Comparison of ENCODE assay signal across 8 cellular contexts in the genomic region with DNA sequence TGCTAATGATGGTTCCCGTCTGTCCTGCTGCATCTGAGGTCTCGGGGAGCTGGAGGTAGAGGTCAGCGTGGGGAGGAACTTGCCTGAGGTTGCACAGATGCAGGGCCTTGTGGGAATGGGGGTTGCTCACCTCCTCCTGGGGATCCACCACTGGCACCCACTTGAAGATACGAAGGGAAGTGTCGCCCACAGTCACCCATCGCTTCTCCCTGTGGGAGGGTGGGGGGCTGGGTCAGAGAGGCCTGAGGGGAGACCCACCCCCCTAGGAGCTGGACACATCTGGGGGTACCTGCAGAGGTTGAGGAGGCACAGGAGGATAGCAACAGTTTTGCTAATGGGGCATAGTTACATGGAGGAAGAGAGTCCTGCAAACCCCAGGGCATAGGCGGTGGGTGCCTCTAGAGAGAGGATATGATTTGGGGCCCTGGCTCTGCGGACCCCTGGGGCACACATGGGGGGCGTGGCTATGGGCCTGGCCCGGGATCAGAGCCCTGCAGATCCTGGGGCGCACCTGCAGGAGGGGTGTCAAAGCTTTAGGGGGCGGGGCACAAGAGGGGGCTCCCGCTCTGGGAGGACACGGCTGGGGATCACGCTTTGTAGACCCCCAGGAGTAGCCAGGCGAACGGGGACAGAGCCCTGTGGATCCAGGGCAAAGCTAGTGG. TPM values are rescaled to one million over a fixed set of nuclear protein-coding genes. Genes with fewer than 3 reads are reported as not detected.
DNase-seq lines count a peak whose midpoint lies in the region; ATAC-seq and TF ChIP-seq lines count a peak whose summit lies in the region.

No MANE protein-coding gene starts in this region.

- H2AFZ ChIP-seq in GM23338: peak overlapping the region; percentile 83; the same call in 1 of the 2 replicates

- TF ChIP-seq CTCF in Calu3 (IDR thresholded peaks at IDR 0.05; ENCODE audit: unreplicated experiment) (no peak), GM23338 (conservative IDR thresholded peaks at IDR 0.05; ENCODE audit: low read depth in 2 of 2) (no peak), esophagus muscularis mucosa (IDR thresholded peaks at IDR 0.05) (no peak), progenitor cell of endocrine pancreas (IDR thresholded peaks at IDR 0.05; ENCODE audit: unreplicated experiment) (no peak)

- H3K27me3 Mint-ChIP-seq in Calu3 (ENCODE audit: unreplicated experiment) (no peaks in the 10 kb centered on the region), GM23338 (ENCODE audit: insufficient read depth, low read depth, poor library complexity) (peaks cover 21% of the 10 kb centered on the region), T-helper 17 cell (no peaks in the 10 kb centered on the region), progenitor cell of endocrine pancreas (no peaks in the 10 kb centered on the region)

- H3K9me3 Mint-ChIP-seq in Calu3 (ENCODE audit: low read depth, unreplicated experiment): no peaks in the 10 kb centered on the region
- no peaks in the 10 kb centered on the region for H3K9me3 Mint-ChIP-seq in GM23338
- H3K9me3 Mint-ChIP-seq in progenitor cell of endocrine pancreas (ENCODE audit: low read depth): no peaks in the 10 kb centered on the region

- intact Hi-C loops in Calu3 (cut with micrococcal nuclease; ENCODE audit: unreplicated experiment): no loop called here
- intact Hi-C loops in esophagus muscularis mucosa (cut with DNase I): no loop called here

- peaks cover 10% of the 10 kb centered on the region for H3K27me3 ChIP-seq in GM23338 (ENCODE audit: insufficient read depth)
- H3K27me3 ChIP-seq in esophagus muscularis mucosa: no peaks in the 10 kb centered on the region

- no peak for TF ChIP-seq EP300 in esophagus muscularis mucosa (IDR thresholded peaks at IDR 0.05)

- no peaks in the 10 kb centered on the region for H4K20me1 ChIP-seq in GM23338 (replicated peaks; ENCODE audit: insufficient read depth)

- no peak for TF ChIP-seq POLR2A in esophagus muscularis mucosa (IDR thresholded peaks at IDR 0.05; ENCODE audit: low read depth)

- BruUV-seq in Calu3 (replicated peaks; lab: Mats Ljungman, UMichigan): no TSS peak

- H3K36me3 Mint-ChIP-seq in Calu3 (ENCODE audit: insufficient read depth, unreplicated experiment) (peaks cover 62% of the 10 kb centered on the region), GM23338 (ENCODE audit: low read depth) (peaks cover 16% of the 10 kb centered on the region), T-helper 17 cell (ENCODE audit: low read depth) (peaks cover 5% of the 10 kb centered on the region), progenitor cell of endocrine pancreas (ENCODE audit: insufficient read depth) (peaks cover 14% of the 10 kb centered on the region)

- no peaks in the 10 kb centered on the region for H3K36me3 ChIP-seq in GM23338 (ENCODE audit: insufficient read depth)
- H3K36me3 ChIP-seq in esophagus muscularis mucosa: peaks cover 0 to 41% (median 38%) of the 10 kb centered on the region in 4 donors

- no peaks in the 10 kb centered on the region for H3K9me2 ChIP-seq in GM23338 (ENCODE audit: insufficient read depth)

- peaks cover 25% of the 10 kb centered on the region for H3F3A ChIP-seq in GM23338 (replicated peaks; ENCODE audit: low read depth)

- CTCF ChIA-PET in Calu3 (lab: Charles Lee): no interaction called here

- peaks cover 42% of the 10 kb centered on the region for H3K4me1 Mint-ChIP-seq in Calu3 (ENCODE audit: low read depth, unreplicated experiment)
- peaks cover 26% of the 10 kb centered on the region for H3K4me1 Mint-ChIP-seq in GM23338
- H3K4me1 Mint-ChIP-seq in T-helper 17 cell: peaks cover 27% of the 10 kb centered on the region
- H3K4me1 Mint-ChIP-seq in progenitor cell of endocrine pancreas (ENCODE audit: low read depth): peaks cover 29% of the 10 kb centered on the region

- WGBS in esophagus muscularis mucosa: 9% methylated on average over 9 of the region's 17 CpGs

- peak; percentile 7 for ATAC-seq in GM23338
- ATAC-seq in T-helper 17 cell: peak; percentile 10
- ATAC-seq in GM18870 (IDR thresholded peaks at IDR 0.05; ENCODE audit: unreplicated experiment): no peak

- H3K79me2 ChIP-seq in GM23338 (replicated peaks; ENCODE audit: insufficient read depth): no peaks in the 10 kb centered on the region

- peak overlapping the region; percentile 46 for H3K27ac Mint-ChIP-seq in Calu3 (ENCODE audit: unreplicated experiment)
- H3K27ac Mint-ChIP-seq in GM23338: no peak overlapping the region
- peak overlapping the region; percentile 62 for H3K27ac Mint-ChIP-seq in T-helper 17 cell
- H3K27ac Mint-ChIP-seq in progenitor cell of endocrine pancreas: peak overlapping the region; percentile 84

- peak overlapping the region; percentile 76 for H3K4me3 ChIP-seq in GM23338
- peak overlapping the region; percentile 70 to 89 (median 82) for H3K4me3 ChIP-seq in esophagus muscularis mucosa

- peak overlapping the region; percentile 94 for H3K4me2 ChIP-seq in GM23338

- peak overlapping the region; percentile 75 for H3K4me3 Mint-ChIP-seq in Calu3 (ENCODE audit: low read depth, unreplicated experiment)
- peak overlapping the region; percentile 72 for H3K4me3 Mint-ChIP-seq in GM23338
- peak overlapping the region; percentile 96 for H3K4me3 Mint-ChIP-seq in T-helper 17 cell
- peak overlapping the region; percentile 78 for H3K4me3 Mint-ChIP-seq in progenitor cell of endocrine pancreas (ENCODE audit: low read depth)

- H3K27ac ChIP-seq in GM23338 (ENCODE audit: low read depth) (no peak overlapping the region), esophagus muscularis mucosa (replicated peaks in 1 of 4) (peak overlapping the region; percentile 96 to 99 (median 98))

- DNase-seq in Calu3: no peak
- peak; percentile 71 for DNase-seq in GM23338 (ENCODE audit: low spot score)
- DNase-seq in T-helper 17 cell: peak in 2 of 3 donors; percentile 24 to 31
- DNase-seq in esophagus muscularis mucosa (ENCODE audit: extremely low spot score): no peak
- no peak for DNase-seq in progenitor cell of endocrine pancreas (ENCODE audit: low spot score, unreplicated experiment)
- DNase-seq in ureter (ENCODE audit: low spot score): no peak
- no peak for DNase-seq in SHP77 (lab: John Stamatoyannopoulos, UW)

- H3K4me1 ChIP-seq in GM23338 (ENCODE audit: insufficient read depth): peaks cover 25% of the 10 kb centered on the region
- H3K4me1 ChIP-seq in esophagus muscularis mucosa: peaks cover 35 to 48% (median 44%) of the 10 kb centered on the region in 4 donors

- H3K9me3 ChIP-seq in T-helper 17 cell (ENCODE audit: control insufficient read depth, low read length, poor library complexity, severe bottlenecking): no peaks in the 10 kb centered on the region
- H3K9me3 ChIP-seq in esophagus muscularis mucosa: no peaks in the 10 kb centered on the region

RNA-seq across cellular contexts. Expression of a gene that starts 0.7 kb away (rescaled TPM):
- 22.5 and 26.6 TPM in 2 replicates for total RNA-seq in Calu3 (2022)
- total RNA-seq in GM23338 (2014; rRNA removed; shearing (Covaris generic)): 17.5 and 20.4 TPM in 2 replicates
- polyA plus RNA-seq in GM23338 (2016; fragmentation: Nextera tagmentation; extraction: Ambion mirVana): 21.8 and 22.1 TPM in 2 replicates
- total RNA-seq in T-helper 17 cell: 10 to 100 TPM; 22.5 to 22.8 TPM
- 10 to 100 TPM; 42.1 to 57.9 (median 45.5) TPM for total RNA-seq in esophagus muscularis mucosa
- total RNA-seq in progenitor cell of endocrine pancreas: 33.2 and 34.2 TPM in 2 replicates
- 35.9 TPM for total RNA-seq in ureter

RNA-seq across cellular contexts. Expression of a gene that starts 3.2 kb away (rescaled TPM):
- 1.9 and 2.3 TPM in 2 replicates for total RNA-seq in Calu3 (2022)
- 0.52 and 0.54 TPM in 2 replicates for total RNA-seq in GM23338 (2014; rRNA removed; shearing (Covaris generic))
- 0.24 and 0.43 TPM in 2 replicates for polyA plus RNA-seq in GM23338 (2016; fragmentation: Nextera tagmentation; extraction: Ambion mirVana)
- total RNA-seq in T-helper 17 cell: under 1 TPM in 1 of 2 donors, not detected in 1; 0.26 TPM
- total RNA-seq in esophagus muscularis mucosa: 10 to 100 TPM in 2 of 4 donors, 1 to 10 TPM in 2; 6.2 to 18.8 (median 10.9) TPM
- 4.5 and 5.1 TPM in 2 replicates for total RNA-seq in progenitor cell of endocrine pancreas
- 8.2 TPM for total RNA-seq in ureter

RNA-seq across cellular contexts. Expression of a gene that starts 30.2 kb away (rescaled TPM):
- total RNA-seq in Calu3 (2022) (43.2 and 45.7 TPM in 2 replicates), T-helper 17 cell (10 to 100 TPM; 12.6 to 13.2 TPM), esophagus muscularis mucosa (10 to 100 TPM; 12.1 to 28.1 (median 17.7) TPM), progenitor cell of endocrine pancreas (65.6 and 66.8 TPM in 2 replicates), ureter (25.7 TPM)
- total RNA-seq in GM23338 (2014; rRNA removed; shearing (Covaris generic)): 63.5 and 71.5 TPM in 2 replicates
- polyA plus RNA-seq in GM23338 (2016; fragmentation: Nextera tagmentation; extraction: Ambion mirVana): 12.5 and 16.4 TPM in 2 replicates

RNA-seq across cellular contexts. Expression of a gene that starts 55.7 kb away (rescaled TPM):
- total RNA-seq in Calu3 (2022) (14.7 and 15.4 TPM in 2 replicates), T-helper 17 cell (1 to 10 TPM; 6.4 to 7.5 TPM), esophagus muscularis mucosa (10 to 100 TPM; 33.0 to 56.5 (median 45.8) TPM), progenitor cell of endocrine pancreas (19.1 and 19.5 TPM in 2 replicates), ureter (25.9 TPM)
- total RNA-seq in GM23338 (2014; rRNA removed; shearing (Covaris generic)): 14.9 and 15.9 TPM in 2 replicates
- 6.9 and 9.8 TPM in 2 replicates for polyA plus RNA-seq in GM23338 (2016; fragmentation: Nextera tagmentation; extraction: Ambion mirVana)

Comparison
In these comparisons a context has a peak if more than half of its experiments do, and no peak if none do; other contexts are left out.
1. DNase-seq: peak in GM23338 (single experiment) and T-helper 17 cell (2 of 3); none in Calu3 (single experiment), esophagus muscularis mucosa (single experiment), progenitor cell of endocrine pancreas (single experiment), ureter (single experiment) and SHP77 (0 of 2).
2. Peak in every context shown above with its lines, with median percentiles within 50 percentile points of each other: H3K4me3 Mint-ChIP-seq.